1 cellular context compared by ENCODE assay signal in genomic region chr1:224490540-224491537, GRCh38.
TF ChIP-seq lines count a peak whose summit lies in the region.

No MANE protein-coding gene starts in this region.

TF ChIP-seq in GM23338, 12 proteins besides CTCF, POLR2A, EP300 and RAD21 (continued from another document):
- TF ChIP-seq ZNF462 (CRISPR knock-in tag; IDR thresholded peaks at IDR 0.05), result no peak
- no peak for TF ChIP-seq STAT1 (IDR thresholded peaks at IDR 0.05; ENCODE audit: unreplicated experiment)
- TF ChIP-seq EZH2phosphoT487 (IDR thresholded peaks at IDR 0.05; ENCODE audit: unreplicated experiment), result no peak
- no peak for TF ChIP-seq NANOG (IDR thresholded peaks at IDR 0.05; ENCODE audit: borderline replicate concordance)
- TF ChIP-seq REST (IDR thresholded peaks at IDR 0.05; ENCODE audit: unreplicated experiment), result no peak
- no peak for TF ChIP-seq POLR2AphosphoS5 (IDR thresholded peaks at IDR 0.05; ENCODE audit: low read depth)
- no peak for TF ChIP-seq JUNB (IDR thresholded peaks at IDR 0.05; ENCODE audit: unreplicated experiment)
